In the genomic region with DNA sequence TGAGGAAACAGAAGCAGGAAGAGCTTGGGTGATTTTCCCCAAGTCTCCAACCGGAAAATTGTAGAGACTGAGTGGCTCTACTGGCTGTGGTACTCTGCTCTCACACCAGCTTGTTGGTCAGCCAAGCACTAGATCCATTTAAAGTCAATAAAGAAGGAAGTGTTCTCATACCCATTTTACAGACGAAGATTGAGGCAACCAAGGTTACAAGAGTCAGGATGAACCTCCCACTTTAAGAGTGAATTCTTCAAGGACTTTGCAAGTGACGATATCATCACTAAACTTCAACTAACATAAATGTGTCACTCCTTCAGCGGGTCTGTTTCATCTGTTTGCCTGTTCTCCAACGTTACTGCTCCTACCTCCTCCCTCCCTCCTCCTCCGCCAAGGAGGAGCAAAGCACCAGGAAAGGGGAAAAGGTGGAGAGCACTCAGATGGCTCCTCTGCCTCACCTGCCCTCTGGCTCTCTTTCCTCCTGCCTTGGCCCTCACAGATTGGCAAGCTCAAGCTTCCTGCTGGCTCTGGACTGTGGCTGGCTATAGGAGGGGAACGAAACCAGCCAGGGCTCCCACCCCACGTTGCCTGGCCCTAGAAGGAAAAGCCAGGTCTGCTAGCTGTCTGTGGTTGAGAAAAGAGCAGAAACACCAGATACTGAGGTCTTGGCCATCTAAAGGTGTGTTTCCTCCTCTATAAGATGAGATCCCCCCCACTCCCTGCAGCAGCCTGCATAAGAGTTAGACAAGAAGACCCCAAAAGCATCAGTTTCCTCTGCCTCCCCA, we compare ENCODE assay signal across 27 cellular contexts.
"Had no signal": no experiment of that assay in that cellular context is flagged by ENCODE, and none has a peak within 500 bp of the region (broad histone marks: within the 10 kb centered on the region; RNA-seq: fewer than 3 reads in every experiment).

No MANE protein-coding gene starts in this region.

- H3K4me3 ChIP-seq: coronary artery, dorsolateral prefrontal cortex, gastrocnemius medialis had no signal

- H3K36me3 ChIP-seq: brain microvascular endothelial cell, gastrocnemius medialis had no signal

- FAIRE-seq: astrocyte, bronchial epithelial cell had no signal

- DNase-seq: activated CD4-positive, alpha-beta memory T cell treated with anti-CD3 and anti-CD28 coated beads for 36 hours; activated CD4-positive, alpha-beta T cell treated with anti-CD3 and anti-CD28 coated beads for 36 hours; activated CD4-positive, alpha-beta T cell treated with anti-CD3 and anti-CD28 coated beads, Interleukin-2, amount 10 ng/mL, durations not matched to agents 24 days and 14 days; activated CD4-positive, CD25-positive, alpha-beta regulatory T cell; activated CD4-positive, CD25-positive, alpha-beta regulatory T cell treated with anti-CD3 and anti-CD28 coated beads, Interleukin-2, amount 50 U/mL, for 72 hours; activated CD8-positive, alpha-beta T cell treated with anti-CD3 and anti-CD28 coated beads, Interleukin-2, amount 10 ng/mL, durations not matched to agents 7 days and 5 days; activated effector memory CD4-positive, alpha-beta T cell treated with Interleukin-2 at 50 U/mL for 16 hours; activated gamma-delta T cell treated with Interleukin-2 at 50 U/mL for 16 hours; activated naive CD4-positive, alpha-beta T cell treated with anti-CD3 and anti-CD28 coated beads, Interleukin-2, amount 50 U/mL, for 16 hours; activated naive CD4-positive, alpha-beta T cell treated with Interleukin-2 at 50 U/mL for 16 hours; activated T-cell treated with anti-CD3 and anti-CD28 coated beads, Interleukin-2, amount 50 U/mL, for 4 hours; amniotic stem cell; anterior cingulate cortex; brain microvascular endothelial cell; dorsolateral prefrontal cortex; effector memory CD4-positive, alpha-beta T cell; endodermal cell; foreskin fibroblast; gastrocnemius medialis; T-helper 1 cell; T-helper 17 cell; T1000 had no signal

- ATAC-seq: activated CD4-positive, alpha-beta T cell treated with anti-CD3 and anti-CD28 coated beads for 36 hours; activated CD8-positive, alpha-beta T cell treated with anti-CD3 and anti-CD28 coated beads, Interleukin-2, amount 10 ng/mL, durations not matched to agents 7 days and 5 days; activated T-cell treated with anti-CD3 and anti-CD28 coated beads, Interleukin-2, amount 50 U/mL, for 4 hours; activated T-helper 17 cell treated with anti-CD3 and anti-CD28 coated beads, Interleukin-2, amount 50 U/mL, for 72 hours; esophagus mucosa; gastrocnemius medialis; T-helper 17 cell had no signal

- H3K9me3 ChIP-seq: gastrocnemius medialis had no signal

- H3K27ac ChIP-seq: brain microvascular endothelial cell, coronary artery, dorsolateral prefrontal cortex, gastrocnemius medialis had no signal

- H3K27me3 ChIP-seq: brain microvascular endothelial cell, dorsolateral prefrontal cortex, gastrocnemius medialis had no signal
